ENCODE assay signal across 21 cellular contexts in genomic region chr7:132072873-132073272, GRCh38.
DNase-seq lines count a peak whose midpoint lies in the region; ATAC-seq and TF ChIP-seq lines count a peak whose summit lies in the region.
"Had no signal": no experiment of that assay in that cellular context is flagged by ENCODE, and none has a peak within 500 bp of the region (broad histone marks: within the 10 kb centered on the region; RNA-seq: fewer than 3 reads in every experiment).

No MANE protein-coding gene starts in this region.

- H3K9me2 ChIP-seq in MM.1S (replicated peaks; ENCODE audit: insufficient read depth, low read length), result no peaks in the 10 kb centered on the region

- POLR2A ChIA-PET in activated CD8-positive, alpha-beta T cell treated with anti-CD3 and anti-CD28 coated beads, Interleukin-2, amount 10 ng/mL, durations not matched to agents 7 days and 5 days (lab: Charles Lee), result no interaction called here
- POLR2A ChIA-PET in activated CD8-positive, alpha-beta T cell treated with anti-CD3 and anti-CD28 coated beads for 36 hours (lab: Charles Lee), result no interaction called here

- no peak overlapping the region for H3K4me2 ChIP-seq in MM.1S (ENCODE audit: low read depth, low read length)
- H3K4me2 ChIP-seq: BLaER1 treated with 17β-estradiol and CSF1 and Interleukin-3, amounts not matched to agents 10 nM and 100 nM had no signal

- H3K9me3 Mint-ChIP-seq in activated CD8-positive, alpha-beta T cell treated with anti-CD3 and anti-CD28 coated beads, Interleukin-2, amount 10 ng/mL, durations not matched to agents 7 days and 5 days (ENCODE audit: insufficient read depth), result no peaks in the 10 kb centered on the region
- H3K9me3 Mint-ChIP-seq in activated CD8-positive, alpha-beta T cell treated with anti-CD3 and anti-CD28 coated beads for 36 hours, result no peaks in the 10 kb centered on the region
- H3K9me3 Mint-ChIP-seq in stimulated activated memory B cell treated with anti-CD40 and anti-IgM and Interleukin-4, amounts not matched to agents 10 μg/mL and 1 μg/mL and 100 μg/mL, for 72 hours, result no peaks in the 10 kb centered on the region

- DNase-seq in activated CD8-positive, alpha-beta T cell treated with anti-CD3 and anti-CD28 coated beads, Interleukin-2, amount 10 ng/mL, durations not matched to agents 7 days and 5 days, result no peak
- DNase-seq in activated CD8-positive, alpha-beta T cell treated with anti-CD3 and anti-CD28 coated beads for 36 hours, result no peak
- peak; percentile 38 for DNase-seq in RKO (ENCODE audit: low spot score)
- no peak for DNase-seq in foreskin keratinocyte
- no peak for DNase-seq in central memory CD4-positive, alpha-beta T cell
- no peak for DNase-seq in MM.1S
- DNase-seq: CD8-positive, alpha-beta memory T cell; DMS 273 treated with DMSO at 0.1 percent for 48 hours; GDM1; H9; Kasumi-1; MV-4-11; NCI-H1417 treated with DMSO at 0.1 percent for 48 hours; NCI-H2029; NCI-H2171; NCI-H446; NCI-H748 treated with DMSO at 0.1 percent for 48 hours had no signal

- H3F3A ChIP-seq in MM.1S (ENCODE audit: insufficient read depth, low read length), result peaks cover 3% of the 10 kb centered on the region

- no peak overlapping the region for H3K4me3 ChIP-seq in MM.1S (ENCODE audit: low read length)
- H3K4me3 ChIP-seq: BLaER1 treated with 17β-estradiol and CSF1 and Interleukin-3, amounts not matched to agents 10 nM and 100 nM; SJSA1 had no signal

- CTCF ChIA-PET in activated CD8-positive, alpha-beta T cell treated with anti-CD3 and anti-CD28 coated beads, Interleukin-2, amount 10 ng/mL, durations not matched to agents 7 days and 5 days (lab: Charles Lee), result no interaction called here
- CTCF ChIA-PET in activated CD8-positive, alpha-beta T cell treated with anti-CD3 and anti-CD28 coated beads for 36 hours (lab: Charles Lee), result no interaction called here

- no peak overlapping the region for H3K9ac ChIP-seq in MM.1S (ENCODE audit: low read length)
- H3K9ac ChIP-seq: BLaER1 treated with 17β-estradiol and CSF1 and Interleukin-3, amounts not matched to agents 10 nM and 100 nM had no signal

- no peaks in the 10 kb centered on the region for H3K36me3 ChIP-seq in MM.1S (replicated peaks; ENCODE audit: insufficient read depth, low read length)
- H3K36me3 ChIP-seq: BLaER1 treated with 17β-estradiol and CSF1 and Interleukin-3, amounts not matched to agents 10 nM and 100 nM; SJSA1 had no signal

- no peaks in the 10 kb centered on the region for H3K36me3 Mint-ChIP-seq in activated CD8-positive, alpha-beta T cell treated with anti-CD3 and anti-CD28 coated beads, Interleukin-2, amount 10 ng/mL, durations not matched to agents 7 days and 5 days (ENCODE audit: low read depth)
- no peaks in the 10 kb centered on the region for H3K36me3 Mint-ChIP-seq in activated CD8-positive, alpha-beta T cell treated with anti-CD3 and anti-CD28 coated beads for 36 hours (ENCODE audit: low read depth)
- H3K36me3 Mint-ChIP-seq in stimulated activated memory B cell treated with anti-CD40 and anti-IgM and Interleukin-4, amounts not matched to agents 10 μg/mL and 1 μg/mL and 100 μg/mL, for 72 hours, result no peaks in the 10 kb centered on the region
- H3K36me3 Mint-ChIP-seq: CD8-positive, alpha-beta memory T cell had no signal

- no peaks in the 10 kb centered on the region for H3K79me2 ChIP-seq in MM.1S (ENCODE audit: low read length)

- no peaks in the 10 kb centered on the region for H3K4me1 ChIP-seq in foreskin keratinocyte
- H3K4me1 ChIP-seq in MM.1S (ENCODE audit: low read length), result peaks cover 8% of the 10 kb centered on the region
- H3K4me1 ChIP-seq: SJSA1 had no signal

- peak; percentile 33 for ATAC-seq in activated CD8-positive, alpha-beta T cell treated with anti-CD3 and anti-CD28 coated beads, Interleukin-2, amount 10 ng/mL, durations not matched to agents 7 days and 5 days
- ATAC-seq in activated CD8-positive, alpha-beta T cell treated with anti-CD3 and anti-CD28 coated beads for 36 hours, result no peak
- peak; percentile 26 for ATAC-seq in foreskin keratinocyte
- peak; percentile 25 for ATAC-seq in stimulated activated memory B cell treated with anti-CD40 and anti-IgM and Interleukin-4, amounts not matched to agents 10 μg/mL and 1 μg/mL and 100 μg/mL, for 72 hours
- ATAC-seq in esophagus mucosa, result no peak

- H3K9me3 ChIP-seq in MM.1S (replicated peaks; ENCODE audit: insufficient read depth, low read length), result no peaks in the 10 kb centered on the region
- H3K9me3 ChIP-seq: BLaER1 treated with 17β-estradiol and CSF1 and Interleukin-3, amounts not matched to agents 10 nM and 100 nM; SJSA1 had no signal

- no peak for TF ChIP-seq CTCF in activated CD8-positive, alpha-beta T cell treated with anti-CD3 and anti-CD28 coated beads for 36 hours (IDR thresholded peaks at IDR 0.05)
- TF ChIP-seq CTCF in foreskin keratinocyte (conservative IDR thresholded peaks at IDR 0.05), result no peak
- TF ChIP-seq CTCF in MM.1S (IDR thresholded peaks at IDR 0.05; ENCODE audit: low read length), result no peak

- H3K27ac Mint-ChIP-seq in activated CD8-positive, alpha-beta T cell treated with anti-CD3 and anti-CD28 coated beads, Interleukin-2, amount 10 ng/mL, durations not matched to agents 7 days and 5 days, result no peak overlapping the region
- H3K27ac Mint-ChIP-seq in activated CD8-positive, alpha-beta T cell treated with anti-CD3 and anti-CD28 coated beads for 36 hours, result no peak overlapping the region
- H3K27ac Mint-ChIP-seq in stimulated activated memory B cell treated with anti-CD40 and anti-IgM and Interleukin-4, amounts not matched to agents 10 μg/mL and 1 μg/mL and 100 μg/mL, for 72 hours, result no peak overlapping the region
- H3K27ac Mint-ChIP-seq: CD8-positive, alpha-beta memory T cell; H9 had no signal

- intact Hi-C loops in activated CD8-positive, alpha-beta T cell treated with anti-CD3 and anti-CD28 coated beads for 36 hours (cut with micrococcal nuclease), result no loop called here

- H4K20me1 ChIP-seq in MM.1S (ENCODE audit: insufficient read depth, low read length), result no peaks in the 10 kb centered on the region
- H4K20me1 ChIP-seq: BLaER1 treated with 17β-estradiol and CSF1 and Interleukin-3, amounts not matched to agents 10 nM and 100 nM had no signal

- peaks cover under 1% of the 10 kb centered on the region for H3K4me1 Mint-ChIP-seq in activated CD8-positive, alpha-beta T cell treated with anti-CD3 and anti-CD28 coated beads, Interleukin-2, amount 10 ng/mL, durations not matched to agents 7 days and 5 days (ENCODE audit: low read depth)
- no peaks in the 10 kb centered on the region for H3K4me1 Mint-ChIP-seq in activated CD8-positive, alpha-beta T cell treated with anti-CD3 and anti-CD28 coated beads for 36 hours (ENCODE audit: low read depth)
- H3K4me1 Mint-ChIP-seq in stimulated activated memory B cell treated with anti-CD40 and anti-IgM and Interleukin-4, amounts not matched to agents 10 μg/mL and 1 μg/mL and 100 μg/mL, for 72 hours, result no peaks in the 10 kb centered on the region
- H3K4me1 Mint-ChIP-seq: CD8-positive, alpha-beta memory T cell had no signal

- peaks cover 18% of the 10 kb centered on the region for H3K27me3 Mint-ChIP-seq in activated CD8-positive, alpha-beta T cell treated with anti-CD3 and anti-CD28 coated beads, Interleukin-2, amount 10 ng/mL, durations not matched to agents 7 days and 5 days (ENCODE audit: low read depth)
- peaks cover 6% of the 10 kb centered on the region for H3K27me3 Mint-ChIP-seq in activated CD8-positive, alpha-beta T cell treated with anti-CD3 and anti-CD28 coated beads for 36 hours
- H3K27me3 Mint-ChIP-seq in stimulated activated memory B cell treated with anti-CD40 and anti-IgM and Interleukin-4, amounts not matched to agents 10 μg/mL and 1 μg/mL and 100 μg/mL, for 72 hours, result peaks cover 9% of the 10 kb centered on the region

- no peak overlapping the region for H3K4me3 Mint-ChIP-seq in activated CD8-positive, alpha-beta T cell treated with anti-CD3 and anti-CD28 coated beads, Interleukin-2, amount 10 ng/mL, durations not matched to agents 7 days and 5 days
- no peak overlapping the region for H3K4me3 Mint-ChIP-seq in activated CD8-positive, alpha-beta T cell treated with anti-CD3 and anti-CD28 coated beads for 36 hours
- H3K4me3 Mint-ChIP-seq in stimulated activated memory B cell treated with anti-CD40 and anti-IgM and Interleukin-4, amounts not matched to agents 10 μg/mL and 1 μg/mL and 100 μg/mL, for 72 hours, result no peak overlapping the region
- H3K4me3 Mint-ChIP-seq: H9 had no signal

- H3K27ac ChIP-seq in foreskin keratinocyte (no peak overlapping the region), MM.1S (ENCODE audit: low read length) (no peak overlapping the region)
- H3K27ac ChIP-seq: BLaER1 treated with 17β-estradiol and CSF1 and Interleukin-3, amounts not matched to agents 10 nM and 100 nM; SJSA1 had no signal

- no peak overlapping the region for H2AFZ ChIP-seq in MM.1S (ENCODE audit: low read length)

- H3K27me3 ChIP-seq in foreskin keratinocyte (peaks cover 27% of the 10 kb centered on the region), MM.1S (replicated peaks; ENCODE audit: insufficient read depth, low read length) (no peaks in the 10 kb centered on the region)
- H3K27me3 ChIP-seq: BLaER1 treated with 17β-estradiol and CSF1 and Interleukin-3, amounts not matched to agents 10 nM and 100 nM had no signal

Comparison
In these comparisons a context has a peak if more than half of its experiments do, and no peak if none do; other contexts are left out.
1. ATAC-seq: peak in activated CD8-positive, alpha-beta T cell treated with anti-CD3 and anti-CD28 coated beads, Interleukin-2, amount 10 ng/mL, durations not matched to agents 7 days and 5 days (single experiment), foreskin keratinocyte (single experiment) and stimulated activated memory B cell treated with anti-CD40 and anti-IgM and Interleukin-4, amounts not matched to agents 10 μg/mL and 1 μg/mL and 100 μg/mL, for 72 hours (single experiment); none in activated CD8-positive, alpha-beta T cell treated with anti-CD3 and anti-CD28 coated beads for 36 hours (single experiment) and esophagus mucosa (single experiment).